In the genomic region with DNA sequence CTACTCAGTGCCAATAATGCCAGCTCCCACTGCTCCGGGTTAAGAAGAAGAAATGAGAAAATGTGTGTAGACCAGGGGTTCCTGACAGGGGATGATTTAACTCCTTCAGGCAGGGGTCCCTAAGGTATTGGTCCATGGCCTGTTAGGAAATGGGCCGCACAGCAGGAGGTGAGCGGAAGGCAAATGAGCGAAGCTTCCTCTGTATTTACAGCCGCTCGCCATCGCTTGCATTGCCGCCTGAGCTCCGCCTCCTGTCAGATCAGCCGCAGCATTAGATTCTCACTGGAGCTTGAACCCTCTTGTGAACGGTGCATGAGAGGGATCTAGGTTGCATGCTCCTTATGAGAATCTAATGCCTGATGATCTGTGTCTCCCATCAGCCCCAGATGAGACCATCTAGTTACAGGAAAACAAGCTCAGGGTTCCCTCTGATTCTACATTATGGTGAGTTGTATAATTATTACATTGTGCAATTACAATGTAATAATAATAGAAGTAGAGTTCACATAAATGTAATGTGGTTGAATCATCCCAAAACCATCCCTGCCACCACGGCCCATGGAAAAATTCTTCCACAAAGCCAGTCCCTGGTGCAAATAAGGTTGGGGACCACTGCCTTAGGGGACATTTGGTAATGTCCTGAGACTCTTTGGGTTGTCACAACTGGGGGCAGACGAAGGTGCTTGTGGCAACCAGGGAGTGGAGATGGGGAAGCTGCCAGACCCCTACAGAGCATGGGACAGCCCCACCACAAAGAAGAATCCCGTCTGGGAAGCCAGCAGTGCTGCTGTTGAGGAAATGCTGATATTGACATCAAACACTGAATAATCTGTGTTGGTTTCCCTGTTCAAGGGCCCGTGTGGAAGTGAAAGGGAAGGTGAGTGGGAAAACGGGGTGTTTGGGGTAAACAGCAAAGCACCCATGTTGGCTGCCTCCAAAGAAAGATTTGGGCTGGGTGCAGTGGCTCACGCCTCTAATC, we compare ENCODE assay signal across 11 cellular contexts.
A peak's percentile ranks its signal among the peaks of the same experiment; 100 is the strongest.
DNase-seq lines count a peak whose midpoint lies in the region; ATAC-seq and TF ChIP-seq lines count a peak whose summit lies in the region.
"Had no signal": no experiment of that assay in that cellular context is flagged by ENCODE, and none has a peak within 500 bp of the region (broad histone marks: within the 10 kb centered on the region; RNA-seq: fewer than 3 reads in every experiment).

No MANE protein-coding gene starts in this region.

- no peak overlapping the region for H4K8ac ChIP-seq in neuronal stem cell (ENCODE audit: low read depth, low read length)

- peak overlapping the region; percentile 80 for H3K18ac ChIP-seq in neuronal stem cell (ENCODE audit: low read length)

- no peak for DNase-seq in SK-N-SH
- no peak for DNase-seq in esophagus squamous epithelium (lab: John Stamatoyannopoulos, UW)
- DNase-seq in neuronal stem cell (ENCODE audit: low spot score), result no peak
- no peak for DNase-seq in upper lobe of left lung
- no peak for DNase-seq in activated effector memory CD4-positive, alpha-beta T cell treated with anti-CD3 and anti-CD28 coated beads, Interleukin-2, amount 50 U/mL, for 16 hours
- no peak for DNase-seq in SKM-1 (lab: John Stamatoyannopoulos, UW; ENCODE audit: unreplicated experiment)
- DNase-seq: activated T-cell treated with anti-CD3 and anti-CD28 coated beads, Interleukin-2, amount 50 U/mL, for 48 hours; PC-3 had no signal

- H3K79me2 ChIP-seq in SK-N-SH (ENCODE audit: insufficient read depth), result no peaks in the 10 kb centered on the region

- H3K9ac ChIP-seq in SK-N-SH (no peak overlapping the region), neuronal stem cell (ENCODE audit: low read depth, low read length, poor library complexity) (no peak overlapping the region)

- H3K27ac ChIP-seq in SK-N-SH (ENCODE audit: low read depth in 2 of 2, low read length in 1 of 2) (peak overlapping the region; percentile 53 to 76; a peak in 2 of 4 replicates), esophagus squamous epithelium (peak overlapping the region; percentile 67 to 91 (median 88)), neuronal stem cell (replicated peaks; ENCODE audit: low read length) (peak overlapping the region; percentile 81), upper lobe of left lung (peak overlapping the region; percentile 34 to 79 (median 62))
- H3K27ac ChIP-seq: 22Rv1 had no signal

- peaks cover 4% of the 10 kb centered on the region for H3F3A ChIP-seq in SK-N-SH (replicated peaks; ENCODE audit: insufficient read depth)

- H3K9me3 ChIP-seq in SK-N-SH (no peaks in the 10 kb centered on the region), esophagus squamous epithelium (peaks cover 0 to 3% (median 0%) of the 10 kb centered on the region in 3 donors), neuronal stem cell (replicated peaks in 1 of 2; ENCODE audit: control insufficient read depth in 2 of 2, insufficient read depth in 1 of 2, low read depth in 1 of 2, low read length in 2 of 2) (peaks cover 0 to 2% of the 10 kb centered on the region in 2 donors), upper lobe of left lung (peaks cover 0 to under 1% (median 0%) of the 10 kb centered on the region in 4 donors)

- TF ChIP-seq POLR2A in esophagus squamous epithelium (IDR thresholded peaks at IDR 0.05) (no peak), upper lobe of left lung (IDR thresholded peaks at IDR 0.05) (no peak)

- ATAC-seq in SK-N-SH treated with all-trans-retinoic acid at 6 μM for 48 hours, result no peak
- ATAC-seq in upper lobe of left lung (ENCODE audit: low FRiP score in 2 of 2), result no peak
- ATAC-seq in GM18867 (IDR thresholded peaks at IDR 0.05; ENCODE audit: unreplicated experiment), result no peak

- H2BK12ac ChIP-seq in neuronal stem cell (ENCODE audit: low read length), result peak overlapping the region; percentile 82

- CTCF ChIA-PET in SK-N-SH (lab: Yijun Ruan, JAX), result no interaction called here

- no peaks in the 10 kb centered on the region for H3K9me2 ChIP-seq in SK-N-SH

- peaks cover 4 to 18% of the 10 kb centered on the region in 2 experiments; a peak in 2 of 4 replicates for H3K4me1 ChIP-seq in SK-N-SH (ENCODE audit: control insufficient read depth in 1 of 2, insufficient read depth in 2 of 2, low read depth in 1 of 2, low read length in 1 of 2)
- H3K4me1 ChIP-seq in esophagus squamous epithelium, result peaks cover 0 to 47% (median 16%) of the 10 kb centered on the region in 3 donors
- peaks cover 2 to 18% of the 10 kb centered on the region in 2 donors for H3K4me1 ChIP-seq in neuronal stem cell (ENCODE audit: control insufficient read depth in 2 of 2, insufficient read depth in 1 of 2, low read depth in 1 of 2, low read length in 2 of 2)
- H3K4me1 ChIP-seq in upper lobe of left lung, result peaks cover 15 to 36% (median 28%) of the 10 kb centered on the region in 4 donors

- H3K27me3 ChIP-seq in SK-N-SH (ENCODE audit: insufficient read depth) (no peaks in the 10 kb centered on the region), esophagus squamous epithelium (no peaks in the 10 kb centered on the region), neuronal stem cell (ENCODE audit: control insufficient read depth in 3 of 3, insufficient read depth in 3 of 3, low read depth in 1 of 3, low read length in 3 of 3) (no peaks in the 10 kb centered on the region), upper lobe of left lung (no peaks in the 10 kb centered on the region)

- 94% methylated on average over 16 of the region's 17 CpGs for WGBS in SK-N-SH (ENCODE audit: low lambda C conversion rate)
- 81 to 94% methylated on average over 16 of the region's 17 CpGs for WGBS in esophagus squamous epithelium, 2 donors
- WGBS in neuronal stem cell (ENCODE audit: extremely low coverage in 2 of 2, insufficient read length in 2 of 2, insufficient replicate concordance in 1 of 2), 2 donors, result no CpG with 5 or more reads among the region's 17 CpGs
- WGBS in upper lobe of left lung, 2 donors, result 86 to 92% methylated on average over 17 of the region's 17 CpGs

- no peak overlapping the region for H3K14ac ChIP-seq in neuronal stem cell (ENCODE audit: low read length)

- POLR2A ChIA-PET in SK-N-SH (lab: Yijun Ruan, JAX), result no interaction called here

- H3K4me3 ChIP-seq in SK-N-SH (ENCODE audit: low read depth in 2 of 2, low read length in 1 of 2) (no peak overlapping the region), esophagus squamous epithelium (no peak overlapping the region), neuronal stem cell (ENCODE audit: low read length in 2 of 2) (no peak overlapping the region), upper lobe of left lung (no peak overlapping the region)

- intact Hi-C loops in esophagus squamous epithelium (cut with DNase I), result no loop called here

- no peak for TF ChIP-seq RAD21 in SK-N-SH (IDR thresholded peaks at IDR 0.05; ENCODE audit: low read length)

- H4K20me1 ChIP-seq in SK-N-SH (ENCODE audit: insufficient read depth), result no peaks in the 10 kb centered on the region

- peak overlapping the region; percentile 92 for H2AK5ac ChIP-seq in neuronal stem cell (ENCODE audit: low read depth, low read length)

- H3K4ac ChIP-seq in neuronal stem cell (ENCODE audit: low read length), result no peak overlapping the region

- H2BK120ac ChIP-seq in neuronal stem cell (ENCODE audit: low read depth, low read length), result peak overlapping the region; percentile 53

- H3K36me3 ChIP-seq in SK-N-SH (replicated peaks in 1 of 2; ENCODE audit: control insufficient read depth in 1 of 2, insufficient read depth in 2 of 2, low read length in 1 of 2) (no peaks in the 10 kb centered on the region), esophagus squamous epithelium (no peaks in the 10 kb centered on the region), neuronal stem cell (replicated peaks in 1 of 2; ENCODE audit: control insufficient read depth in 2 of 2, insufficient read depth in 2 of 2, low read length in 2 of 2) (no peaks in the 10 kb centered on the region), upper lobe of left lung (no peaks in the 10 kb centered on the region)

- TF ChIP-seq EP300 in SK-N-SH (IDR thresholded peaks at IDR 0.05; ENCODE audit: borderline replicate concordance in 1 of 2, low read depth in 1 of 2, low read length in 1 of 2), result no peak
- TF ChIP-seq EP300 in upper lobe of left lung (IDR thresholded peaks at IDR 0.05), result no peak

- H4K91ac ChIP-seq in neuronal stem cell (ENCODE audit: low read depth, low read length, poor library complexity), result no peak overlapping the region

- no peak overlapping the region for H3K23ac ChIP-seq in neuronal stem cell (ENCODE audit: low read depth, low read length, poor library complexity)

- H2BK15ac ChIP-seq in neuronal stem cell (ENCODE audit: low read length), result peak overlapping the region; percentile 38

- H3K4me2 ChIP-seq in SK-N-SH, result no peak overlapping the region
- H3K4me2 ChIP-seq in neuronal stem cell (ENCODE audit: insufficient read depth, low read length, poor library complexity, severe bottlenecking), result no peak overlapping the region

- peak overlapping the region; percentile 94 for H2BK5ac ChIP-seq in neuronal stem cell (ENCODE audit: low read length)

- no peaks in the 10 kb centered on the region for H3K79me1 ChIP-seq in neuronal stem cell (ENCODE audit: low read depth, low read length)

- H2AFZ ChIP-seq in SK-N-SH (ENCODE audit: low read depth) (peak overlapping the region; percentile 53), neuronal stem cell (ENCODE audit: low read length) (no peak overlapping the region)

- TF ChIP-seq CTCF in SK-N-SH (IDR thresholded peaks at IDR 0.05) (no peak), esophagus squamous epithelium (IDR thresholded peaks at IDR 0.05) (no peak), upper lobe of left lung (IDR thresholded peaks at IDR 0.05) (no peak)

TF ChIP-seq in SK-N-SH, 30 proteins besides CTCF, POLR2A, EP300 and RAD21 (continues in another document):
- TF ChIP-seq YY1 (IDR thresholded peaks at IDR 0.05; ENCODE audit: low read depth) (no peak), CHD2 (IDR thresholded peaks at IDR 0.05; ENCODE audit: low read length, partially characterized antibody) (no peak), FOXM1 (IDR thresholded peaks at IDR 0.05; ENCODE audit: low read depth) (no peak)

TF ChIP-seq in SK-N-SH treated with all-trans-retinoic acid at 6 μM for 48 hours, 23 proteins besides CTCF, POLR2A, EP300 and RAD21 (continues in another document):
- TF ChIP-seq, protein P1, sequence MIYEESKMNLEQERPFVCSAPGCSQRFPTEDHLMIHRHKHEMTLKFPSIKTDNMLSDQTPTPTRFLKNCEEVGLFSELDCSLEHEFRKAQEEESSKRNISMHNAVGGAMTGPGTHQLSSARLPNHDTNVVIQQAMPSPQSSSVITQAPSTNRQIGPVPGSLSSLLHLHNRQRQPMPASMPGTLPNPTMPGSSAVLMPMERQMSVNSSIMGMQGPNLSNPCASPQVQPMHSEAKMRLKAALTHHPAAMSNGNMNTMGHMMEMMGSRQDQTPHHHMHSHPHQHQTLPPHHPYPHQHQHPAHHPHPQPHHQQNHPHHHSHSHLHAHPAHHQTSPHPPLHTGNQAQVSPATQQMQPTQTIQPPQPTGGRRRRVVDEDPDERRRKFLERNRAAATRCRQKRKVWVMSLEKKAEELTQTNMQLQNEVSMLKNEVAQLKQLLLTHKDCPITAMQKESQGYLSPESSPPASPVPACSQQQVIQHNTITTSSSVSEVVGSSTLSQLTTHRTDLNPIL (CRISPR knock-in tag; IDR thresholded peaks at IDR 0.05; ENCODE audit: low read depth), result no peak
- TF ChIP-seq ZFP30 (CRISPR knock-in tag; IDR thresholded peaks at IDR 0.05) (no peak), GLIS3 (CRISPR knock-in tag; IDR thresholded peaks at IDR 0.05) (no peak), ARNTL (CRISPR knock-in tag; IDR thresholded peaks at IDR 0.05; ENCODE audit: borderline replicate concordance, low read depth) (no peak), OSR1 (CRISPR knock-in tag; IDR thresholded peaks at IDR 0.05) (no peak)
